9 cellular contexts compared by ENCODE assay signal in genomic region chr1:214174508-214175199, GRCh38.
"Had no signal": no experiment of that assay in that cellular context is flagged by ENCODE, and none has a peak within 500 bp of the region (broad histone marks: within the 10 kb centered on the region; RNA-seq: fewer than 3 reads in every experiment).

No MANE protein-coding gene starts in this region.

- H3K36me3 Mint-ChIP-seq: IgD-negative memory B cell had no signal

- H3K9me3 ChIP-seq: HAP-1 had no signal

- H3K9ac ChIP-seq: GM23248 had no signal

- H3K4me1 ChIP-seq: HAP-1 had no signal

- FAIRE-seq: HTR-8/SVneo had no signal

- H3K36me3 ChIP-seq: HAP-1 had no signal

- H3K4me3 Mint-ChIP-seq: HFFc6, IgD-negative memory B cell had no signal

- ATAC-seq: HCT116 had no signal

- DNase-seq: GM23248, GOT3, H7, HFFc6, KBM-7 had no signal

- H3K27ac ChIP-seq: GM23248 had no signal

- H3K27ac Mint-ChIP-seq: HFFc6, IgD-negative memory B cell had no signal

- H2AFZ ChIP-seq: GM23248 had no signal

- H3K4me3 ChIP-seq: GM23248, HAP-1 had no signal

- H3K9me3 Mint-ChIP-seq: HFFc6 had no signal
